Comparison of ENCODE assay signal across 1 cellular context in genomic region chr5:142156839-142157463, GRCh38.
TF ChIP-seq lines count a peak whose summit lies in the region.

No MANE protein-coding gene starts in this region.

TF ChIP-seq in GM23338, 12 proteins besides CTCF, POLR2A, EP300 and RAD21 (continued from another document):
- peak; percentile 29; the same call in 1 of the 2 replicates for TF ChIP-seq ETS1 (IDR thresholded peaks at IDR 0.05)
- TF ChIP-seq JUNB (IDR thresholded peaks at IDR 0.05; ENCODE audit: unreplicated experiment) = no peak
- peak; percentile 66; the same call in 1 of the 2 replicates for TF ChIP-seq ZNF462 (CRISPR knock-in tag; IDR thresholded peaks at IDR 0.05)
- TF ChIP-seq CREB1 (CRISPR knock-in tag; IDR thresholded peaks at IDR 0.05; ENCODE audit: low read depth) = no peak
- TF ChIP-seq EZH2 (IDR thresholded peaks at IDR 0.05; ENCODE audit: low read depth, unreplicated experiment) = no peak
